1 cellular context compared by ENCODE assay signal in genomic region chr3:169243579-169243978, GRCh38.
TF ChIP-seq lines count a peak whose summit lies in the region.

No MANE protein-coding gene starts in this region.

TF ChIP-seq in GM23338, 12 proteins besides CTCF, POLR2A, EP300 and RAD21 (continued from another document):
- TF ChIP-seq, protein P1, sequence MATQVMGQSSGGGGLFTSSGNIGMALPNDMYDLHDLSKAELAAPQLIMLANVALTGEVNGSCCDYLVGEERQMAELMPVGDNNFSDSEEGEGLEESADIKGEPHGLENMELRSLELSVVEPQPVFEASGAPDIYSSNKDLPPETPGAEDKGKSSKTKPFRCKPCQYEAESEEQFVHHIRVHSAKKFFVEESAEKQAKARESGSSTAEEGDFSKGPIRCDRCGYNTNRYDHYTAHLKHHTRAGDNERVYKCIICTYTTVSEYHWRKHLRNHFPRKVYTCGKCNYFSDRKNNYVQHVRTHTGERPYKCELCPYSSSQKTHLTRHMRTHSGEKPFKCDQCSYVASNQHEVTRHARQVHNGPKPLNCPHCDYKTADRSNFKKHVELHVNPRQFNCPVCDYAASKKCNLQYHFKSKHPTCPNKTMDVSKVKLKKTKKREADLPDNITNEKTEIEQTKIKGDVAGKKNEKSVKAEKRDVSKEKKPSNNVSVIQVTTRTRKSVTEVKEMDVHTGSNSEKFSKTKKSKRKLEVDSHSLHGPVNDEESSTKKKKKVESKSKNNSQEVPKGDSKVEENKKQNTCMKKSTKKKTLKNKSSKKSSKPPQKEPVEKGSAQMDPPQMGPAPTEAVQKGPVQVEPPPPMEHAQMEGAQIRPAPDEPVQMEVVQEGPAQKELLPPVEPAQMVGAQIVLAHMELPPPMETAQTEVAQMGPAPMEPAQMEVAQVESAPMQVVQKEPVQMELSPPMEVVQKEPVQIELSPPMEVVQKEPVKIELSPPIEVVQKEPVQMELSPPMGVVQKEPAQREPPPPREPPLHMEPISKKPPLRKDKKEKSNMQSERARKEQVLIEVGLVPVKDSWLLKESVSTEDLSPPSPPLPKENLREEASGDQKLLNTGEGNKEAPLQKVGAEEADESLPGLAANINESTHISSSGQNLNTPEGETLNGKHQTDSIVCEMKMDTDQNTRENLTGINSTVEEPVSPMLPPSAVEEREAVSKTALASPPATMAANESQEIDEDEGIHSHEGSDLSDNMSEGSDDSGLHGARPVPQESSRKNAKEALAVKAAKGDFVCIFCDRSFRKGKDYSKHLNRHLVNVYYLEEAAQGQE (IDR thresholded peaks at IDR 0.05; ENCODE audit: unreplicated experiment) = no peak
- TF ChIP-seq ETS1 (IDR thresholded peaks at IDR 0.05) (no peak), CREB1 (CRISPR knock-in tag; IDR thresholded peaks at IDR 0.05; ENCODE audit: low read depth) (no peak), EZH2 (IDR thresholded peaks at IDR 0.05; ENCODE audit: low read depth, unreplicated experiment) (no peak)
